Comparison of ENCODE assay signal across 18 cellular contexts in genomic region chr5:58314356-58315045, GRCh38.
DNase-seq lines count a peak whose midpoint lies in the region; ATAC-seq, FAIRE-seq and TF ChIP-seq lines count a peak whose summit lies in the region.
"Had no signal": no experiment of that assay in that cellular context is flagged by ENCODE, and none has a peak within 500 bp of the region (broad histone marks: within the 10 kb centered on the region; RNA-seq: fewer than 3 reads in every experiment).

No MANE protein-coding gene starts in this region.

- H2BK12ac ChIP-seq in H1 (ENCODE audit: low read depth, low read length): no peak overlapping the region

- DNase-seq in H54 (ENCODE audit: insufficient read length, low spot score) (no peak), RKO (ENCODE audit: low spot score) (peak; percentile 25), H1 (ENCODE audit: low read depth in 1 of 2, low spot score in 2 of 2) (no peak), omental fat pad (ENCODE audit: low spot score) (no peak), Peyer's patch (no peak), PC-9 (no peak), occipital lobe (lab: John Stamatoyannopoulos, UW) (no peak)
- DNase-seq: activated CD4-positive, alpha-beta T cell treated with anti-CD3 and anti-CD28 coated beads, Interleukin-2, amount 10 ng/mL, durations not matched to agents 24 days and 14 days; activated CD8-positive, alpha-beta memory T cell treated with anti-CD3 and anti-CD28 coated beads, Interleukin-2, amount 50 U/mL, for 48 hours; activated gamma-delta T cell treated with Interleukin-2 at 50 U/mL for 16 hours; COR-L47; NCI-H1105; psoas muscle; spleen had no signal

- H3K79me1 ChIP-seq in H1 (ENCODE audit: low read depth, low read length): no peaks in the 10 kb centered on the region

- CTCF ChIA-PET in H1 (lab: Charles Lee; ENCODE audit: partially characterized antibody): interaction anchor here (0.6 to 1.1 kb wide), 6 partner anchors 16 to 1016 kb away, joined by 3 to 4 read pairs (median 3); no protein-coding TSS in a partner anchor
- CTCF ChIA-PET in PC-9 (lab: Charles Lee): no interaction called here

- H2BK5ac ChIP-seq in H1 (ENCODE audit: low read depth, low read length): no peak overlapping the region

- no peaks in the 10 kb centered on the region for H3K23me2 ChIP-seq in H1 (ENCODE audit: low read depth, low read length)

- H4K91ac ChIP-seq in H1 (replicated peaks; ENCODE audit: insufficient read length, low read length): no peak overlapping the region

- no peak overlapping the region for H4K8ac ChIP-seq in H1 (ENCODE audit: extremely low read depth, insufficient read depth, low read length)

- H3K4me1 ChIP-seq in H1 (replicated peaks in 1 of 4; ENCODE audit: control insufficient read depth in 3 of 4, insufficient read depth in 4 of 4, low read length in 3 of 4) (no peaks in the 10 kb centered on the region), Peyer's patch (no peaks in the 10 kb centered on the region), PC-9 (replicated peaks; ENCODE audit: insufficient read depth) (no peaks in the 10 kb centered on the region), gastroesophageal sphincter (no peaks in the 10 kb centered on the region)
- H3K4me1 ChIP-seq: psoas muscle, spleen had no signal

- no peak overlapping the region for H3K18ac ChIP-seq in H1 (ENCODE audit: extremely low read depth, low read length)

- H3K79me2 ChIP-seq in H1 (ENCODE audit: control insufficient read depth in 1 of 2, insufficient read depth in 2 of 2, low read length in 2 of 2) (no peaks in the 10 kb centered on the region), PC-9 (ENCODE audit: low read depth) (no peaks in the 10 kb centered on the region)

- H4K5ac ChIP-seq in H1 (ENCODE audit: insufficient read length, low read depth, low read length): no peak overlapping the region

- H3K36me3 ChIP-seq in H1 (ENCODE audit: control insufficient read depth in 2 of 4, insufficient read depth in 4 of 4, low read length in 3 of 4): no peaks in the 10 kb centered on the region
- H3K36me3 ChIP-seq in Peyer's patch: no peaks in the 10 kb centered on the region
- no peaks in the 10 kb centered on the region for H3K36me3 ChIP-seq in PC-9 (ENCODE audit: low read depth)
- no peaks in the 10 kb centered on the region for H3K36me3 ChIP-seq in gastroesophageal sphincter
- H3K36me3 ChIP-seq: spleen, thoracic aorta had no signal

- no TSS peak for BruUV-seq in PC-9 (replicated peaks; lab: Mats Ljungman, UMichigan)

- H3K23ac ChIP-seq in H1 (ENCODE audit: insufficient read length): no peak overlapping the region

- no peak overlapping the region for H3K27ac ChIP-seq in H1 (ENCODE audit: low read depth, low read length)
- no peak overlapping the region for H3K27ac ChIP-seq in Peyer's patch
- H3K27ac ChIP-seq in PC-9: no peak overlapping the region
- H3K27ac ChIP-seq in gastroesophageal sphincter: no peak overlapping the region
- H3K27ac ChIP-seq: coronary artery, psoas muscle, spleen, thoracic aorta had no signal

- TF ChIP-seq CTCF in H1 (IDR thresholded peaks at IDR 0.05; ENCODE audit: control extremely low read depth in 1 of 3, insufficient read depth in 1 of 3, low read depth in 1 of 3, low read length in 3 of 3) (no peak), omental fat pad (IDR thresholded peaks at IDR 0.05) (no peak), Peyer's patch (IDR thresholded peaks at IDR 0.05) (no peak), PC-9 (conservative IDR thresholded peaks at IDR 0.05) (no peak), gastroesophageal sphincter (IDR thresholded peaks at IDR 0.05) (no peak)

- H3K56ac ChIP-seq in H1 (replicated peaks; ENCODE audit: insufficient read length, low read depth, low read length): no peak overlapping the region

- TF ChIP-seq RAD21 in H1 (IDR thresholded peaks at IDR 0.05 in 1 of 2, conservative IDR thresholded peaks at IDR 0.05 in 1 of 2; ENCODE audit: low read depth in 2 of 2, low read length in 2 of 2): no peak

- H2BK20ac ChIP-seq in H1 (ENCODE audit: low read length): no peak overlapping the region

- peak; percentile 94 for ATAC-seq in omental fat pad (ENCODE audit: low FRiP score)
- ATAC-seq in gastroesophageal sphincter: no peak
- ATAC-seq: GM12878, psoas muscle had no signal

- POLR2A ChIA-PET in H1 (lab: Charles Lee; ENCODE audit: partially characterized antibody): interaction anchor here (1.2 to 1.4 kb wide), 2 partner anchors 11 to 145 kb away, joined by 3 to 4 read pairs; partner anchors contain the start of gene PLK2
- POLR2A ChIA-PET in PC-9 (lab: Charles Lee; ENCODE audit: unreplicated experiment): interaction anchor here (0.5 to 0.6 kb wide), 2 partner anchors 33 kb away, joined by 3 read pairs; no protein-coding TSS in a partner anchor

- H3K14ac ChIP-seq in H1 (ENCODE audit: insufficient read length): no peak overlapping the region

- no peak overlapping the region for H3K4me3 ChIP-seq in H1 (ENCODE audit: extremely low read depth in 1 of 4, insufficient read depth in 2 of 4, low read depth in 3 of 4, low read length in 4 of 4)
- H3K4me3 ChIP-seq in Peyer's patch: no peak overlapping the region
- no peak overlapping the region for H3K4me3 ChIP-seq in PC-9
- no peak overlapping the region for H3K4me3 ChIP-seq in gastroesophageal sphincter
- H3K4me3 ChIP-seq: coronary artery, GM12878, psoas muscle, spleen, thoracic aorta had no signal

- TF ChIP-seq EP300 in H1 (IDR thresholded peaks at IDR 0.05; ENCODE audit: borderline replicate concordance in 1 of 2, low read depth in 2 of 2, low read length in 2 of 2) (no peak), gastroesophageal sphincter (IDR thresholded peaks at IDR 0.05) (no peak)

- no peak overlapping the region for H2AK5ac ChIP-seq in H1 (ENCODE audit: low read depth, low read length)

- H4K20me1 ChIP-seq in H1 (replicated peaks in 1 of 2; ENCODE audit: control insufficient read depth in 1 of 2, insufficient read depth in 2 of 2, low read length in 2 of 2) (no peaks in the 10 kb centered on the region), PC-9 (ENCODE audit: insufficient read depth) (no peaks in the 10 kb centered on the region)

- H2BK15ac ChIP-seq in H1 (ENCODE audit: low read length): no peak overlapping the region

- no peak overlapping the region for H3K4ac ChIP-seq in H1 (replicated peaks; ENCODE audit: insufficient read length, low read depth, low read length)

- TF ChIP-seq POLR2A in H54 (IDR thresholded peaks at IDR 0.05; ENCODE audit: low read depth, low read length): no peak
- no peak for TF ChIP-seq POLR2A in H1 (IDR thresholded peaks at IDR 0.05; ENCODE audit: control extremely low read depth in 1 of 2, low read depth in 2 of 2, low read length in 2 of 2)
- TF ChIP-seq POLR2A in Peyer's patch (IDR thresholded peaks at IDR 0.05): no peak
- no peak for TF ChIP-seq POLR2A in gastroesophageal sphincter (IDR thresholded peaks at IDR 0.05)

- no peaks in the 10 kb centered on the region for H3F3A ChIP-seq in PC-9 (ENCODE audit: insufficient read depth, low read depth)

- no peaks in the 10 kb centered on the region for H3K27me3 ChIP-seq in H1 (replicated peaks in 1 of 4; ENCODE audit: control insufficient read depth in 3 of 4, extremely low read depth in 1 of 4, insufficient read depth in 3 of 4, low read length in 3 of 4)
- H3K27me3 ChIP-seq in Peyer's patch: no peaks in the 10 kb centered on the region
- H3K27me3 ChIP-seq in PC-9 (ENCODE audit: insufficient read depth, low read depth): no peaks in the 10 kb centered on the region
- no peaks in the 10 kb centered on the region for H3K27me3 ChIP-seq in gastroesophageal sphincter
- H3K27me3 ChIP-seq: spleen had no signal

- H3K4me2 ChIP-seq in H1 (ENCODE audit: insufficient read depth in 1 of 2, low read depth in 2 of 2, low read length in 2 of 2) (no peak overlapping the region), PC-9 (no peak overlapping the region)

- FAIRE-seq in H54 (lab: Jason Lieb, UNC) (peak; percentile 97), H1 (lab: Jason Lieb, UNC) (no peak)
- FAIRE-seq: GM12878 had no signal

- H3K9me2 ChIP-seq in PC-9 (ENCODE audit: insufficient read depth): no peaks in the 10 kb centered on the region; the same call in 1 of the 2 replicates

- no peaks in the 10 kb centered on the region for H3K9me3 ChIP-seq in H1 (ENCODE audit: insufficient read depth in 2 of 2, low read depth in 1 of 2, low read length in 1 of 2)
- no peaks in the 10 kb centered on the region for H3K9me3 ChIP-seq in Peyer's patch
- H3K9me3 ChIP-seq in PC-9 (ENCODE audit: insufficient read depth, low read depth): peaks cover 5% of the 10 kb centered on the region
- no peaks in the 10 kb centered on the region for H3K9me3 ChIP-seq in gastroesophageal sphincter
- H3K9me3 ChIP-seq: psoas muscle, spleen, thoracic aorta had no signal

- H2AFZ ChIP-seq in H1 (ENCODE audit: low read length) (0 out of 2 replicates have a peak overlapping the region, but pooled peaks have one; percentile 8), PC-9 (no peak overlapping the region)

- WGBS in H1 (ENCODE audit: extremely low coverage in 1 of 2, insufficient coverage in 1 of 2, insufficient read length in 1 of 2, insufficient replicate concordance in 2 of 2, low coverage in 1 of 2, low lambda C conversion rate in 2 of 2, missing lambda C conversion rate in 1 of 2), 2 experiments: 96% methylated on average over 3 of the region's 3 CpGs; no CpG with 5 or more reads in 1 of the 2 experiments
- 11 to 61% methylated on average over 3 of the region's 3 CpGs for WGBS in gastroesophageal sphincter (ENCODE audit: low coverage in 1 of 2), 2 donors

- H2BK120ac ChIP-seq in H1 (replicated peaks; ENCODE audit: low read depth, low read length): no peak overlapping the region

- intact Hi-C loops in PC-9 (cut with micrococcal nuclease; ENCODE audit: unreplicated experiment): no loop called here

- no peak overlapping the region for H3K9ac ChIP-seq in H1 (replicated peaks in 1 of 4; ENCODE audit: extremely low read depth in 1 of 4, low read depth in 3 of 4, low read length in 3 of 4)

TF ChIP-seq in H1, 55 proteins besides CTCF, POLR2A, EP300 and RAD21 (continues in another document):
- TF ChIP-seq KDM5A (IDR thresholded peaks at IDR 0.05; ENCODE audit: low read length): no peak
- no peak for TF ChIP-seq TAF1 (IDR thresholded peaks at IDR 0.05; ENCODE audit: low read depth, low read length)
- TF ChIP-seq PHF8 (conservative IDR thresholded peaks at IDR 0.05; ENCODE audit: low read depth, low read length): no peak
- no peak for TF ChIP-seq ATF2 (IDR thresholded peaks at IDR 0.05; ENCODE audit: low read length)
- TF ChIP-seq POU5F1 (IDR thresholded peaks at IDR 0.05; ENCODE audit: low read depth, low read length): no peak
- no peak for TF ChIP-seq CBX5 (IDR thresholded peaks at IDR 0.05; ENCODE audit: low read depth, low read length)
